ENCODE assay signal across 8 cellular contexts in the genomic region with DNA sequence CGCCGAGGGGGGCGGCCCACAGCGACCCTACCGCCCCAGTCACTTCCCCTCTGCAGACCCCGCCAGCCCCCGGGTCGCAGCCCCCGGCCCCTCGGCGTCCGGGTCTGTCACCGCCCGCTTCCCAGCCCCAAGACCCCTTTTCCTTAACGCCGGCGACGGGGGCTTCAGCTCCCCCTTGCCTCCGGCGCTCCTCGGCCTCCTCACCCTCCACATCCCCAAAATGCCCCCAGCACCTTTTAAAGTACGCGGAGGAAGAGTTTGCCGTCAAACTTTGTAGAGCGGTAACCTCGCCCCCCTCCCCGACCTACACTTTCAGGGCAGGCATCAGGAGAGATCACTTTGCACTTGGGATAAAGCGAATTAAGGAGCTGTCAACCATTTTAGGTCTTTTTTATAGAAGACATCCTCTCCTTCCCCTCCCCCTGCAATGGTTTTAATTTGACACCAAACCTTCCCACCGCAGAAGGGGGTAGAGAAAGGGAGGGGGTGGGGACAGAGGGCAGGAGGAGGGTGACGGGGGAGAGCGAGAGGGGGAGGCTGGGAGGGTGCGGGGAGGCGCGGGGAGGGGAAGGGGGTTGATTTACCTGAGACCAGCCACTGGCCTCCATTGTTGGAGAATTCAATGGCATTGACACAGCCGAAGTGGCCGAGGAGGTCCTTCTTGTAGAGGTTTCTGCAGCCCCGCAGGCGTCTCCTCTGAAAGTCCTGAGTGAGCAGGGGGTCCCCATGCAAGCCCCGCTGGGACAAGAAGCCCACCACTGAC. TPM values are rescaled to one million over a fixed set of nuclear protein-coding genes. Genes with fewer than 3 reads are reported as not detected.
DNase-seq lines count a peak whose midpoint lies in the region; ATAC-seq lines count a peak whose summit lies in the region.

No MANE protein-coding gene starts in this region.

- ATAC-seq in HG02938 (IDR thresholded peaks at IDR 0.05; ENCODE audit: unreplicated experiment) (peak; percentile 8), HG02763 (IDR thresholded peaks at IDR 0.05; ENCODE audit: unreplicated experiment) (no peak)
- peak; percentile 16 to 36 for ATAC-seq in activated naive CD4-positive, alpha-beta T cell treated with anti-CD3 and anti-CD28 coated beads, Interleukin-2, amount 50 U/mL, for 72 hours

- DNase-seq in GM03348 (ENCODE audit: low spot score) (peak; percentile 54), OCI-M1 (lab: John Stamatoyannopoulos, UW) (peak; percentile 71), glomerular visceral epithelial cell (ENCODE audit: extremely low spot score) (peak; percentile 51), pons (ENCODE audit: low spot score) (peak; percentile 35), mesenteric fat pad (ENCODE audit: low spot score) (no peak)
- peak in 1 of 2 donors; percentile 12 for DNase-seq in activated naive CD4-positive, alpha-beta T cell treated with anti-CD3 and anti-CD28 coated beads, Interleukin-2, amount 50 U/mL, for 72 hours (ENCODE audit: low spot score in 2 of 2)

- no peaks in the 10 kb centered on the region for H3K9me3 Mint-ChIP-seq in activated naive CD4-positive, alpha-beta T cell treated with anti-CD3 and anti-CD28 coated beads, Interleukin-2, amount 50 U/mL, for 72 hours

- H3K27ac Mint-ChIP-seq in activated naive CD4-positive, alpha-beta T cell treated with anti-CD3 and anti-CD28 coated beads, Interleukin-2, amount 50 U/mL, for 72 hours = peak overlapping the region; percentile 89 to 92

- H3K36me3 Mint-ChIP-seq in activated naive CD4-positive, alpha-beta T cell treated with anti-CD3 and anti-CD28 coated beads, Interleukin-2, amount 50 U/mL, for 72 hours = peaks cover 7 to 33% of the 10 kb centered on the region in 2 donors

RNA-seq across cellular contexts. Expression of gene DCAF5, which starts 0.6 kb away (rescaled TPM):
- 10 to 100 TPM; 37.2 to 41.5 TPM for total RNA-seq in activated naive CD4-positive, alpha-beta T cell treated with anti-CD3 and anti-CD28 coated beads, Interleukin-2, amount 50 U/mL, for 72 hours
- 63.3 TPM for total RNA-seq in mesenteric fat pad

RNA-seq across cellular contexts. Expression of gene EXD2, which starts 38.9 kb away (rescaled TPM):
- 10 to 100 TPM in 1 of 2 donors, 1 to 10 TPM in 1; 7.1 to 13.5 TPM for total RNA-seq in activated naive CD4-positive, alpha-beta T cell treated with anti-CD3 and anti-CD28 coated beads, Interleukin-2, amount 50 U/mL, for 72 hours
- 27.5 TPM for total RNA-seq in mesenteric fat pad
